Comparison of ENCODE assay signal across 13 cellular contexts in genomic region chr11:16347928-16348685, GRCh38. TPM values are rescaled to one million over a fixed set of nuclear protein-coding genes. Genes with fewer than 3 reads are reported as not detected.
DNase-seq lines count a peak whose midpoint lies in the region; ATAC-seq and TF ChIP-seq lines count a peak whose summit lies in the region.
"Had no signal": no experiment of that assay in that cellular context is flagged by ENCODE, and none has a peak within 500 bp of the region (broad histone marks: within the 10 kb centered on the region; RNA-seq: fewer than 3 reads in every experiment).

No MANE protein-coding gene starts in this region.

- no peak for TF ChIP-seq POLR2A in erythroblast (IDR thresholded peaks at IDR 0.05; ENCODE audit: low read length)

- DNase-seq in Right ventricle myocardium superior, result no peak
- DNase-seq in cardiac septum (ENCODE audit: low spot score), result no peak
- peak; percentile 15 for DNase-seq in amniotic epithelial cell (ENCODE audit: low read depth)
- no peak for DNase-seq in left ventricle myocardium superior
- DNase-seq in UCSD-AML1 (lab: John Stamatoyannopoulos, UW; ENCODE audit: unreplicated experiment), result no peak
- DNase-seq in NOMO-1 treated with dmso at 0.1 percent for 144 hours (lab: John Stamatoyannopoulos, UW; ENCODE audit: unreplicated experiment), result no peak
- no peak for DNase-seq in erythroblast (lab: John Stamatoyannopoulos, UW)
- DNase-seq: activated CD8-positive, alpha-beta T cell treated with anti-CD3 and anti-CD28 coated beads, Interleukin-2, amount 10 ng/mL, durations not matched to agents 7 days and 5 days; NCI-H1694 treated with DMSO at 0.1 percent for 48 hours; stimulated activated CD4-positive, alpha-beta T cell treated with anti-CD3 and anti-CD28 coated beads, Interleukin-4, amount 100 ng/mL, for 1 hour had no signal

- intact Hi-C loops in Right ventricle myocardium superior (cut with DNase I) (no loop called here), cardiac septum (cut with DNase I) (no loop called here), left ventricle myocardium superior (cut with micrococcal nuclease) (no loop called here)

- ATAC-seq in Right ventricle myocardium superior (ENCODE audit: poor library complexity), result peak; percentile 92
- ATAC-seq in left ventricle myocardium superior, result peak; percentile 92
- ATAC-seq in GM18858 (IDR thresholded peaks at IDR 0.05; ENCODE audit: unreplicated experiment), result no peak
- ATAC-seq: activated CD8-positive, alpha-beta T cell treated with anti-CD3 and anti-CD28 coated beads, Interleukin-2, amount 10 ng/mL, durations not matched to agents 7 days and 5 days; GM12878; natural killer cell treated with Interleukin-12 subunit alpha and Interleukin-12 subunit beta and Interleukin-15 and Interleukin-18, amount 100 ng/mL, for 72 hours had no signal

RNA-seq across cellular contexts. Expression of gene SOX6, which starts 8.2 kb away (rescaled TPM):
- 15.8 TPM for total RNA-seq in Right ventricle myocardium superior
- total RNA-seq in cardiac septum, result 34.6 TPM
- total RNA-seq in left ventricle myocardium superior, result 16.9 TPM
- total RNA-seq: activated CD8-positive, alpha-beta T cell treated with anti-CD3 and anti-CD28 coated beads, Interleukin-2, amount 10 ng/mL, durations not matched to agents 7 days and 5 days; natural killer cell treated with Interleukin-12 subunit alpha and Interleukin-12 subunit beta and Interleukin-15 and Interleukin-18, amount 100 ng/mL, for 72 hours had no signal
